Comparison of ENCODE assay signal across 28 cellular contexts in the genomic region with DNA sequence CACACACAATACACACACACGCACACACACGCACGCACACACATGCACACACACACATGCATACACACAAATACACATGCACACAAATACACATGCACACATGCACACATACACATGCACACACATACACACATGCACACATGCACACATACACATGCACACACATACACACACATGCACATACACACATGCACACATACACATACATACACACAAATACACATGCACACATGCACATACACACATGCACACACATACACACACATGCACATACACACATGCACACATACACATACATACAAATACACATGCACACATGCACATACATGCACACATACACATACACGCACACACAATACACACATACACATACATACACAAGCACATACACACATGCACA.
"Had no signal": no experiment of that assay in that cellular context is flagged by ENCODE, and none has a peak within 500 bp of the region (broad histone marks: within the 10 kb centered on the region; RNA-seq: fewer than 3 reads in every experiment).

No MANE protein-coding gene starts in this region.

- H3K4me3 Mint-ChIP-seq: activated CD4-positive, alpha-beta T cell treated with anti-CD3 and anti-CD28 coated beads, Interleukin-2, amount 10 ng/mL, durations not matched to agents 7 days and 5 days; activated CD8-positive, alpha-beta T cell treated with anti-CD3 and anti-CD28 coated beads for 36 hours; activated T-cell treated with anti-CD3 and anti-CD28 coated beads, Interleukin-2, amount 50 U/mL, for 4 hours; activated T-helper 17 cell treated with anti-CD3 and anti-CD28 coated beads, Interleukin-2, amount 50 U/mL, for 72 hours; immature natural killer cell; naive thymus-derived CD8-positive, alpha-beta T cell; neural progenitor cell; WTC11 had no signal

- H3K36me3 ChIP-seq: esophagus muscularis mucosa, heart left ventricle, left lung, lower lobe of right lung, neural progenitor cell, sigmoid colon, tibial nerve had no signal

- H3K9me3 ChIP-seq: esophagus muscularis mucosa, heart left ventricle, left lung, lower lobe of right lung, sigmoid colon, tibial nerve had no signal

- H3K4me1 Mint-ChIP-seq: activated CD4-positive, alpha-beta T cell treated with anti-CD3 and anti-CD28 coated beads, Interleukin-2, amount 10 ng/mL, durations not matched to agents 7 days and 5 days; activated T-helper 17 cell treated with anti-CD3 and anti-CD28 coated beads, Interleukin-2, amount 50 U/mL, for 72 hours; immature natural killer cell had no signal

- ATAC-seq: activated CD8-positive, alpha-beta T cell treated with anti-CD3 and anti-CD28 coated beads for 36 hours; activated T-cell treated with anti-CD3 and anti-CD28 coated beads, Interleukin-2, amount 50 U/mL, for 4 hours; activated T-helper 17 cell treated with anti-CD3 and anti-CD28 coated beads, Interleukin-2, amount 50 U/mL, for 72 hours; foreskin keratinocyte; heart left ventricle; left lung; lower lobe of right lung; naive thymus-derived CD8-positive, alpha-beta T cell; WTC11 had no signal

- H3K9ac ChIP-seq: neural progenitor cell had no signal

- H3K27me3 ChIP-seq: foreskin keratinocyte, heart left ventricle, left lung, neural progenitor cell, sigmoid colon, tibial nerve had no signal

- DNase-seq: activated CD4-positive, alpha-beta T cell treated with anti-CD3 and anti-CD28 coated beads for 1 hour; activated CD4-positive, alpha-beta T cell treated with anti-CD3 and anti-CD28 coated beads, Interleukin-2, amount 10 ng/mL, durations not matched to agents 7 days and 5 days; activated CD8-positive, alpha-beta T cell treated with anti-CD3 and anti-CD28 coated beads for 36 hours; activated gamma-delta T cell treated with Interleukin-2 at 50 U/mL for 16 hours; activated naive CD4-positive, alpha-beta T cell treated with anti-CD3 and anti-CD28 coated beads, Interleukin-2, amount 50 U/mL, for 16 hours; activated T-cell treated with anti-CD3 and anti-CD28 coated beads, Interleukin-2, amount 50 U/mL, for 4 hours; amniotic stem cell; central memory CD4-positive, alpha-beta T cell; foreskin keratinocyte; heart left ventricle; hypothalamus; immature natural killer cell; left lung; lower lobe of right lung; mesenchymal stem cell; naive thymus-derived CD8-positive, alpha-beta T cell; sigmoid colon; small intestine; stimulated activated CD4-positive, alpha-beta T cell treated with anti-CD3 and anti-CD28 coated beads, Interleukin-4, amount 100 ng/mL, for 4 hours; stimulated activated CD8-positive, alpha-beta memory T cell treated with anti-CD3 and anti-CD28 coated beads, Interleukin-4, amount 100 ng/mL, for 48 hours; stimulated activated naive CD4-positive, alpha-beta T cell; T-helper 2 cell had no signal

- H3K4me1 ChIP-seq: foreskin keratinocyte, sigmoid colon had no signal

- H3K36me3 Mint-ChIP-seq: immature natural killer cell; naive thymus-derived CD8-positive, alpha-beta T cell; neural progenitor cell; WTC11 had no signal

- H3K4me2 ChIP-seq: neural progenitor cell had no signal

- H3K9me3 Mint-ChIP-seq: activated CD4-positive, alpha-beta T cell treated with anti-CD3 and anti-CD28 coated beads, Interleukin-2, amount 10 ng/mL, durations not matched to agents 7 days and 5 days; activated CD8-positive, alpha-beta T cell treated with anti-CD3 and anti-CD28 coated beads for 36 hours; activated T-cell treated with anti-CD3 and anti-CD28 coated beads, Interleukin-2, amount 50 U/mL, for 4 hours; activated T-helper 17 cell treated with anti-CD3 and anti-CD28 coated beads, Interleukin-2, amount 50 U/mL, for 72 hours; naive thymus-derived CD8-positive, alpha-beta T cell; WTC11 had no signal

- H3K4me3 ChIP-seq: esophagus muscularis mucosa, heart left ventricle, left lung, lower lobe of right lung, neural progenitor cell, sigmoid colon, tibial nerve had no signal

- H2AFZ ChIP-seq: neural progenitor cell had no signal

- H3K27ac ChIP-seq: esophagus muscularis mucosa, foreskin keratinocyte, heart left ventricle, left lung, lower lobe of right lung, neural progenitor cell, sigmoid colon, tibial nerve had no signal

- FAIRE-seq: astrocyte, small intestine had no signal

- H3K27ac Mint-ChIP-seq: activated CD4-positive, alpha-beta T cell treated with anti-CD3 and anti-CD28 coated beads, Interleukin-2, amount 10 ng/mL, durations not matched to agents 7 days and 5 days; activated CD8-positive, alpha-beta T cell treated with anti-CD3 and anti-CD28 coated beads for 36 hours; activated T-helper 17 cell treated with anti-CD3 and anti-CD28 coated beads, Interleukin-2, amount 50 U/mL, for 72 hours; immature natural killer cell; WTC11 had no signal
